In genomic region chr2:202703091-202703490, GRCh38 we compare ENCODE assay signal across 20 cellular contexts.
DNase-seq lines count a peak whose midpoint lies in the region; ATAC-seq, FAIRE-seq and TF ChIP-seq lines count a peak whose summit lies in the region.
"Had no signal": no experiment of that assay in that cellular context is flagged by ENCODE, and none has a peak within 500 bp of the region (broad histone marks: within the 10 kb centered on the region; RNA-seq: fewer than 3 reads in every experiment).

No MANE protein-coding gene starts in this region.

- H3K9me3 ChIP-seq in A549 (no peaks in the 10 kb centered on the region), keratinocyte (ENCODE audit: control insufficient read depth, low read depth, low read length) (no peaks in the 10 kb centered on the region)
- H3K9me3 ChIP-seq: adrenal gland, pancreas, testis had no signal

- H3K4me1 Mint-ChIP-seq in activated naive CD8-positive, alpha-beta T cell treated with anti-CD3 and anti-CD28 coated beads, Interleukin-2, amount 50 U/mL, for 24 hours: peaks cover 68% of the 10 kb centered on the region

- CTCF ChIA-PET in A549 (lab: Yijun Ruan, JAX): no interaction called here

- peaks cover 5% of the 10 kb centered on the region; the same call in 1 of the 3 replicates for H3K4me1 ChIP-seq in A549
- peaks cover 21% of the 10 kb centered on the region for H3K4me1 ChIP-seq in keratinocyte (ENCODE audit: control insufficient read depth, extremely low read depth, insufficient read depth, low read length)
- H3K4me1 ChIP-seq: left lung, testis had no signal

- no peak for FAIRE-seq in A549 (lab: Jason Lieb, UNC)
- peak; percentile 94 for FAIRE-seq in keratinocyte (lab: Jason Lieb, UNC)
- FAIRE-seq: D721Med, frontal cortex, pancreas had no signal

- in situ Hi-C loops in Caki2 (cut with HindIII; ENCODE audit: low pct_unique_long_range_greater_than_20kb, low sequenced_read_pairs): no loop called here

- no peaks in the 10 kb centered on the region for H3K27me3 ChIP-seq in keratinocyte (ENCODE audit: control insufficient read depth, extremely low read depth, insufficient read depth, low read length)
- H3K27me3 ChIP-seq: adrenal gland, left lung, pancreas, testis had no signal

- no peak overlapping the region for H3K9ac ChIP-seq in keratinocyte (ENCODE audit: control insufficient read depth, extremely low read depth, insufficient read depth, low read length)

- ATAC-seq in A549 (no peak; a peak in 1 of 6 replicates), GM21619 (IDR thresholded peaks at IDR 0.05; ENCODE audit: unreplicated experiment) (no peak)
- ATAC-seq in activated naive CD8-positive, alpha-beta T cell treated with anti-CD3 and anti-CD28 coated beads, Interleukin-2, amount 50 U/mL, for 24 hours: peak; percentile 21
- ATAC-seq: left lung had no signal

- TF ChIP-seq CTCF in A549 (IDR thresholded peaks at IDR 0.05): no peak
- no peak for TF ChIP-seq CTCF in keratinocyte (optimal IDR thresholded peaks at IDR 0.05 in 1 of 3, IDR thresholded peaks at IDR 0.05 in 1 of 3, conservative IDR thresholded peaks at IDR 0.05 in 1 of 3; ENCODE audit: extremely low read depth in 1 of 3, insufficient read depth in 2 of 3, low read length in 3 of 3)

- no peaks in the 10 kb centered on the region for H3K9me1 ChIP-seq in keratinocyte (ENCODE audit: control insufficient read depth, extremely low read depth, insufficient read depth, low read length)

- peak overlapping the region; percentile 24 for H3K4me3 Mint-ChIP-seq in activated naive CD8-positive, alpha-beta T cell treated with anti-CD3 and anti-CD28 coated beads, Interleukin-2, amount 50 U/mL, for 24 hours

- 16% methylated on average over 1 of the region's 1 CpG for WGBS in A549 (ENCODE audit: missing lambda C conversion rate)

- H3K4me3 ChIP-seq in A549 (no peak overlapping the region), keratinocyte (ENCODE audit: control insufficient read depth in 2 of 3, extremely low read depth in 1 of 3, insufficient read depth in 2 of 3, low read depth in 1 of 3, low read length in 3 of 3) (no peak overlapping the region)
- H3K4me3 ChIP-seq: adrenal gland, left lung, pancreas, testis had no signal

- H3K9me3 Mint-ChIP-seq in activated naive CD8-positive, alpha-beta T cell treated with anti-CD3 and anti-CD28 coated beads, Interleukin-2, amount 50 U/mL, for 24 hours: no peaks in the 10 kb centered on the region

- dilution Hi-C loops in keratinocyte (cut with MboI; ENCODE audit: extremely low pct_ligation_motif_present, low sequenced_read_pairs): no loop called here

- H3K27ac ChIP-seq in A549 (no peak overlapping the region), keratinocyte (ENCODE audit: control insufficient read depth, insufficient read depth, low read length) (peak overlapping the region; percentile 21)
- H3K27ac ChIP-seq: adrenal gland, left lung, testis, WERI-Rb-1 had no signal

- H3K79me2 ChIP-seq in keratinocyte (ENCODE audit: control insufficient read depth, insufficient read depth, low read length): no peaks in the 10 kb centered on the region

- H3K4me2 ChIP-seq in A549 (0 out of 3 replicates have a peak overlapping the region, but pooled peaks have one; percentile 1), keratinocyte (ENCODE audit: control insufficient read depth, extremely low read depth, insufficient read depth, low read depth, low read length) (peak overlapping the region; percentile 19)

- peak overlapping the region; percentile 75 for H3K27ac Mint-ChIP-seq in activated naive CD8-positive, alpha-beta T cell treated with anti-CD3 and anti-CD28 coated beads, Interleukin-2, amount 50 U/mL, for 24 hours

- TF ChIP-seq RAD21 in A549 (conservative IDR thresholded peaks at IDR 0.05 in 1 of 2, IDR thresholded peaks at IDR 0.05 in 1 of 2): no peak

- TF ChIP-seq POLR2A in A549 (IDR thresholded peaks at IDR 0.05; ENCODE audit: low read length): no peak

- POLR2A ChIA-PET in A549 (lab: Yijun Ruan, JAX): no interaction called here

- no peak for TF ChIP-seq EP300 in A549 (IDR thresholded peaks at IDR 0.05)

- no peaks in the 10 kb centered on the region for H3K27me3 Mint-ChIP-seq in activated naive CD8-positive, alpha-beta T cell treated with anti-CD3 and anti-CD28 coated beads, Interleukin-2, amount 50 U/mL, for 24 hours
- H3K27me3 Mint-ChIP-seq: IgD-negative memory B cell had no signal

- H3K36me3 ChIP-seq in keratinocyte (ENCODE audit: control insufficient read depth in 2 of 2, extremely low read depth in 1 of 2, insufficient read depth in 2 of 2, low read length in 2 of 2): no peaks in the 10 kb centered on the region
- H3K36me3 ChIP-seq: adrenal gland, left lung, pancreas had no signal

- DNase-seq in A549 (ENCODE audit: low read depth in 1 of 2, low spot score in 1 of 2) (no peak), Caki2 (ENCODE audit: low read depth) (peak; percentile 47), keratinocyte (ENCODE audit: low read depth, low spot score) (no peak), cerebellar nuclear complex (lab: John Stamatoyannopoulos, UW) (no peak), dermis blood vessel endothelial cell (no peak), DMS 273 (lab: John Stamatoyannopoulos, UW; ENCODE audit: unreplicated experiment) (no peak)
- no peak for DNase-seq in activated naive CD8-positive, alpha-beta T cell treated with anti-CD3 and anti-CD28 coated beads, Interleukin-2, amount 50 U/mL, for 24 hours
- DNase-seq: adrenal gland, AML-193, left lung, NCI-H2029, NCI-H510A treated with DMSO at 0.1 percent for 48 hours, pancreas, SHP77, testis, WERI-Rb-1 had no signal

- H3K36me3 Mint-ChIP-seq in activated naive CD8-positive, alpha-beta T cell treated with anti-CD3 and anti-CD28 coated beads, Interleukin-2, amount 50 U/mL, for 24 hours (ENCODE audit: low read depth): peaks cover 20% of the 10 kb centered on the region

- no peaks in the 10 kb centered on the region for H4K20me1 ChIP-seq in keratinocyte (ENCODE audit: control insufficient read depth, extremely low read depth, insufficient read depth, low read length)

- no peak overlapping the region for H2AFZ ChIP-seq in keratinocyte (ENCODE audit: control insufficient read depth, low read length)

TF ChIP-seq in A549, 52 proteins besides CTCF, POLR2A, EP300 and RAD21:
- no peak for TF ChIP-seq ZSCAN20 (CRISPR knock-in tag; IDR thresholded peaks at IDR 0.05)
- TF ChIP-seq CBX2 (IDR thresholded peaks at IDR 0.05; ENCODE audit: borderline replicate concordance, low read depth): no peak
- no peak for TF ChIP-seq ZFP36 (IDR thresholded peaks at IDR 0.05; ENCODE audit: borderline replicate concordance, partially characterized antibody)
- no peak for TF ChIP-seq USF2 (IDR thresholded peaks at IDR 0.05)
- no peak for TF ChIP-seq KDM1A (IDR thresholded peaks at IDR 0.05; ENCODE audit: low read depth)
- no peak for TF ChIP-seq TFCP2L1 (CRISPR knock-in tag; IDR thresholded peaks at IDR 0.05)
- TF ChIP-seq E2F6 (IDR thresholded peaks at IDR 0.05; ENCODE audit: borderline replicate concordance, low read depth): no peak
- TF ChIP-seq ZNF302 (CRISPR knock-in tag; IDR thresholded peaks at IDR 0.05): no peak
- TF ChIP-seq SMC3 (IDR thresholded peaks at IDR 0.05): no peak
- TF ChIP-seq PHF8 (IDR thresholded peaks at IDR 0.05; ENCODE audit: borderline replicate concordance, low read depth): no peak
- no peak for TF ChIP-seq EHMT2 (IDR thresholded peaks at IDR 0.05; ENCODE audit: low read depth)
- TF ChIP-seq RARB (CRISPR knock-in tag; IDR thresholded peaks at IDR 0.05): no peak
- no peak for TF ChIP-seq RNF2 (IDR thresholded peaks at IDR 0.05; ENCODE audit: borderline replicate concordance, low read depth)
- no peak for TF ChIP-seq CHD4 (IDR thresholded peaks at IDR 0.05; ENCODE audit: borderline replicate concordance)
- no peak for TF ChIP-seq FOXS1 (CRISPR knock-in tag; IDR thresholded peaks at IDR 0.05)
- TF ChIP-seq BHLHE40 (IDR thresholded peaks at IDR 0.05; ENCODE audit: low read depth, low read length): no peak
- no peak for TF ChIP-seq TP53 (CRISPR knock-in tag; IDR thresholded peaks at IDR 0.05)
- TF ChIP-seq NR3C1 (IDR thresholded peaks at IDR 0.05): no peak
